8 cellular contexts compared by ENCODE assay signal in the genomic region with DNA sequence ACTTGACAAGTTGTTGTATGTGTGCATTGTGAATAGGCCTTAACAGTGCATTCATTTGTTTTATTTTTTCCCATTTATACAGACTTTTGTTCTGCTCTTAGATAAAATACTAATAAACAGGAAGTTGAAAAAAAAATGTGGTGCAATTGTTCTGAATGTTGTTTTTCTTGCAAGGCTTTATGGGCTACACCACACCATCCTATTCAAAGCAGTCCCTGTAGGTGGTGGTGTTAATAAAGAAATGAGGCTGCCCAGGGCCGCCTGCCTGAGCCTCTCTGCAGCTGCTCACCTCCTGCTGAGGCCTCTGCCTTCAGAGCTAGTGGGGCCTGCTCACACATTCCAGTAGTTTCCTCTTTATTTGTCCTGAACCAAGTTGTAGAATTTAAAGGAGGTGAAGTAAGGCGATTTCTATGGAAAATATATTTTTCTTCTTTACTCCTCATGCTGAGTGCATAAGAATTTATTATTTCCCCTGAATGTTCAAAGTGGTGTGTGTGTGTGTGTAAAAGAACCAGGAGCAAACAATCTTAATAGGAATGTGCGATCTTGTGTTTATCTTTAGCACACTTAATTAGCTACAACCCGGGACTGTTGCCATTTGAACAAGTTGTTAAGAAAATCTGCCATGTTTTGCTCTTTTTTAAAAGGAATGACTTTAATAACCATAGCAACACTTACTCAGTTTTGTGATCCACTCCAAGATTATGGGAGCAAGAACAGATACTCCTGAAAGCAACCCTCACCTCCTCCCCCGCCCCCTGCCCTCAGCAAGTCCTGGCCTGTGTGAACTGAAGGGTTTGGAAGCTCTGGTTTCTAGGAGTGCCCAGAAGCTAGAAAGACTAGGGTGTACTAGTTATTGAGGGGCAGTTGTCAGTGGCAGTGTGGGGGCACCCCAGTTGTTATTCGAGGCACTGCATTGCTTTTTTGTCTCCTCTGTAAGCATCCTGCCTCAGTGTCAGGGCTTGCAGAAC.
DNase-seq lines count a peak whose midpoint lies in the region; ATAC-seq and TF ChIP-seq lines count a peak whose summit lies in the region.
"Not testable (repeated sequence)": the region's sequence is repeated elsewhere in the genome, so short reads cannot be mapped to it uniquely, and the experiment has no call there.

No MANE protein-coding gene starts in this region.

- peak in 3 of 5 experiments; percentile 19 to 22 (median 22) for TF ChIP-seq CTCF in tibial nerve (IDR thresholded peaks at IDR 0.05)

- not testable (repeated sequence) for H3K23ac ChIP-seq in mesenchymal stem cell (ENCODE audit: low read length in 2 of 2)

- CTCF ChIA-PET in activated naive CD4-positive, alpha-beta T cell treated with anti-CD3 and anti-CD28 coated beads, Interleukin-2, amount 10 ng/mL, durations not matched to agents 7 days and 5 days (lab: Charles Lee) = not testable (repeated sequence)

- TF ChIP-seq POLR2A in tibial nerve (IDR thresholded peaks at IDR 0.05) = not testable (repeated sequence)

- H2BK5ac ChIP-seq in mesenchymal stem cell (ENCODE audit: low read depth, low read length, poor library complexity, severe bottlenecking) = not testable (repeated sequence)

- H2AFZ ChIP-seq in mesenchymal stem cell (ENCODE audit: low read depth, low read length) = not testable (repeated sequence)

- H3K27ac Mint-ChIP-seq in activated naive CD4-positive, alpha-beta T cell treated with anti-CD3 and anti-CD28 coated beads, Interleukin-2, amount 10 ng/mL, durations not matched to agents 7 days and 5 days = not testable (repeated sequence)

- H3K4me1 ChIP-seq in mesenchymal stem cell (ENCODE audit: control insufficient read depth, insufficient read depth, low read depth, low read length); tibial nerve: not testable (repeated sequence)

- peaks cover 44% of the 10 kb centered on the region for H3K4me1 Mint-ChIP-seq in activated naive CD4-positive, alpha-beta T cell treated with anti-CD3 and anti-CD28 coated beads, Interleukin-2, amount 10 ng/mL, durations not matched to agents 7 days and 5 days

- H3K27ac ChIP-seq in mesenchymal stem cell (ENCODE audit: low read length, poor library complexity, severe bottlenecking); tibial nerve: not testable (repeated sequence)

- H2AK5ac ChIP-seq in mesenchymal stem cell (ENCODE audit: low read length, severe bottlenecking) = not testable (repeated sequence)

- H4K91ac ChIP-seq in mesenchymal stem cell (ENCODE audit: low read length) = not testable (repeated sequence)

- not testable (repeated sequence) for H3K79me1 ChIP-seq in mesenchymal stem cell (replicated peaks; ENCODE audit: low read length, poor library complexity, severe bottlenecking)

- H3K36me3 Mint-ChIP-seq in activated naive CD4-positive, alpha-beta T cell treated with anti-CD3 and anti-CD28 coated beads, Interleukin-2, amount 10 ng/mL, durations not matched to agents 7 days and 5 days = peaks cover 12% of the 10 kb centered on the region

- H3K18ac ChIP-seq in mesenchymal stem cell (ENCODE audit: low read depth in 1 of 2, low read length in 2 of 2) = not testable (repeated sequence)

- H3K36me3 ChIP-seq in mesenchymal stem cell (ENCODE audit: control insufficient read depth in 1 of 2, insufficient read depth in 2 of 2, low read depth in 1 of 2, low read length in 2 of 2); tibial nerve: not testable (repeated sequence)

- H3K27me3 ChIP-seq in mesenchymal stem cell (ENCODE audit: control insufficient read depth in 1 of 2, insufficient read depth in 1 of 2, low read length in 2 of 2); tibial nerve: not testable (repeated sequence)

- H3K27me3 Mint-ChIP-seq in activated naive CD4-positive, alpha-beta T cell treated with anti-CD3 and anti-CD28 coated beads, Interleukin-2, amount 10 ng/mL, durations not matched to agents 7 days and 5 days = not testable (repeated sequence)

- H3K9me3 Mint-ChIP-seq in activated naive CD4-positive, alpha-beta T cell treated with anti-CD3 and anti-CD28 coated beads, Interleukin-2, amount 10 ng/mL, durations not matched to agents 7 days and 5 days = not testable (repeated sequence)

- DNase-seq in GM04504 (ENCODE audit: low read depth) (peak; percentile 6), M059J (ENCODE audit: low read depth) (peak; percentile 45), fibroblast of peridontal ligament (ENCODE audit: extremely low read depth) (peak; percentile 56), mesenchymal stem cell (peak; percentile 67)
- DNase-seq in activated naive CD4-positive, alpha-beta T cell treated with anti-CD3 and anti-CD28 coated beads, Interleukin-2, amount 10 ng/mL, durations not matched to agents 7 days and 5 days = peak; percentile 36
- not testable (repeated sequence) for DNase-seq in tibial nerve (ENCODE audit: low spot score in 2 of 2)

- not testable (repeated sequence) for H4K8ac ChIP-seq in mesenchymal stem cell (ENCODE audit: low read length)

- WGBS in mesenchymal stem cell = no CpG with 5 or more reads among the region's 6 CpGs
- WGBS in tibial nerve, 2 donors = 25 to 43% methylated on average over 2 to 3 of the region's 6 CpGs

- H3K4me2 ChIP-seq in mesenchymal stem cell (ENCODE audit: low read length, poor library complexity, severe bottlenecking) = not testable (repeated sequence)

- not testable (repeated sequence) for H3K4me3 ChIP-seq in mesenchymal stem cell (ENCODE audit: insufficient read depth in 1 of 2, low read depth in 1 of 2, low read length in 2 of 2); tibial nerve

- H2BK15ac ChIP-seq in mesenchymal stem cell (ENCODE audit: low read depth, poor library complexity, severe bottlenecking) = not testable (repeated sequence)

- not testable (repeated sequence) for H2BK120ac ChIP-seq in mesenchymal stem cell (ENCODE audit: low read depth, low read length)

- peak; percentile 73 for ATAC-seq in GM21360 (IDR thresholded peaks at IDR 0.05; ENCODE audit: unreplicated experiment)
- peak; percentile 83 for ATAC-seq in HG02981 (IDR thresholded peaks at IDR 0.05; ENCODE audit: unreplicated experiment)

- not testable (repeated sequence) for H3K4me3 Mint-ChIP-seq in activated naive CD4-positive, alpha-beta T cell treated with anti-CD3 and anti-CD28 coated beads, Interleukin-2, amount 10 ng/mL, durations not matched to agents 7 days and 5 days

- TF ChIP-seq EP300 in tibial nerve (IDR thresholded peaks at IDR 0.05) = not testable (repeated sequence)

- H3K9me3 ChIP-seq in mesenchymal stem cell (ENCODE audit: control insufficient read depth, low read length); tibial nerve: not testable (repeated sequence)

- H3K4ac ChIP-seq in mesenchymal stem cell (ENCODE audit: low read depth in 1 of 2, low read length in 2 of 2) = not testable (repeated sequence)

- not testable (repeated sequence) for H3K9ac ChIP-seq in mesenchymal stem cell (ENCODE audit: low read length)

- H2BK12ac ChIP-seq in mesenchymal stem cell (ENCODE audit: low read length in 2 of 2) = not testable (repeated sequence)

- not testable (repeated sequence) for H3K14ac ChIP-seq in mesenchymal stem cell (ENCODE audit: low read length in 2 of 2)
